8 cellular contexts compared by ENCODE assay signal in the genomic region with DNA sequence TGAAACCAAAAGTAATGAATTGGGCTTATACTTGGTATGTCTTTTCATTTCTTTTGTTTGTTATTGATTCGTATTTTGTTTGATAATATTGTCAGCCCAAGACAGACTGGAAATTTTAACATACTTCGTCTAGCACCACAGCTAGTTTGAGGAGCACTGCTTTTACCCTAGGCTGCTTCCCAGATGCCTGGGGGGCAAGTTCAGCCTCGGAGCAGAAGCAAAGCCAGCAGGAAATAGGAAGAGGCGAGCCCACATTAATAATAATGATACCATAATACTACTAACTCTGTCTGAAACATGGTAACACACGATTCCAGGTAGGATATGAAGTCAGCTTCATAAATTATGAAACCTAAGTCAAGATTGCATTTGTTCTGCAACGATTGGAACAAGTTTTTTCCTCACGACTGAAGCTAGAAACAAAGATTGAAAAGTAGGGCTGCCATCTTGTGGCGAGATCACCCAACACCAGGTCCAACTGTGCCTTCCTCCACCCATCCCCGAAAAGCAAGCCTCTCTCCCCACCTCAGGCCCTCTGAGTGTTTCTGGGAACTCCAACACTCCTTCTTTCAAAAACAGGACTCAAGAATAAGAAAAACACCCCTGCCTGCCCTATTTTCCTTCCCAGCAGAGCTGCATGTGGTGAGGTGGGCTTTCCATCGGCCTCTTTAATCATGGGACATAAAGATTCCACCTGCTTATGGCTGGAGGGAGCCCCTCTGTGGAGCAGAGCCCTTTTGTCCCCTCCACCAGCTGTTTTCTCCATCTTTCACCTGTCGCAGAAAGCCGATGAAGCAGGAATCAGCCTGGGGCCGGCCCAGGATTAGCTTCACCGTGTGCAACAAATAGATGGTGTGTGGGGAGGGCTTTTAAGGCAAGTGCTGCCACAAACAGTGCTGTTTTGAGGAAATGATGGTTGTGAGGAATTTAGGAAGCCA.
DNase-seq lines count a peak whose midpoint lies in the region; TF ChIP-seq lines count a peak whose summit lies in the region.

No MANE protein-coding gene starts in this region.

- no peak overlapping the region for H3K27ac ChIP-seq in KMS-11
- no peak overlapping the region for H3K27ac ChIP-seq in mesenchymal stem cell (ENCODE audit: low read length, poor library complexity, severe bottlenecking)

- no peak overlapping the region for H2BK5ac ChIP-seq in mesenchymal stem cell (ENCODE audit: low read depth, low read length, poor library complexity, severe bottlenecking)

- H2BK12ac ChIP-seq in mesenchymal stem cell (ENCODE audit: low read length in 2 of 2) = no peak overlapping the region

- H2AFZ ChIP-seq in KMS-11 (ENCODE audit: low read depth) (no peak overlapping the region), mesenchymal stem cell (ENCODE audit: low read depth, low read length) (no peak overlapping the region)

- H2AK5ac ChIP-seq in mesenchymal stem cell (ENCODE audit: low read length, severe bottlenecking) = peak overlapping the region; percentile 7

- no peaks in the 10 kb centered on the region for H3K79me1 ChIP-seq in mesenchymal stem cell (replicated peaks; ENCODE audit: low read length, poor library complexity, severe bottlenecking)

- H3K9ac ChIP-seq in KMS-11 (no peak overlapping the region), mesenchymal stem cell (ENCODE audit: low read length) (peak overlapping the region; percentile 77)

- WGBS in mesenchymal stem cell = 67% methylated on average over 13 of the region's 14 CpGs

- H3K23ac ChIP-seq in mesenchymal stem cell (ENCODE audit: low read length in 2 of 2) = no peak overlapping the region

- TF ChIP-seq CTCF in KMS-11 (conservative IDR thresholded peaks at IDR 0.05; ENCODE audit: low read depth, low read length) = peak; percentile 37; the same call in 1 of the 2 replicates

- H2BK120ac ChIP-seq in mesenchymal stem cell (ENCODE audit: low read depth, low read length) = no peak overlapping the region

- H4K20me1 ChIP-seq in KMS-11 (ENCODE audit: insufficient read depth) = no peaks in the 10 kb centered on the region

- no peak overlapping the region for H3K18ac ChIP-seq in mesenchymal stem cell (ENCODE audit: low read depth in 1 of 2, low read length in 2 of 2)

- no peak overlapping the region for H3K4me2 ChIP-seq in KMS-11
- no peak overlapping the region for H3K4me2 ChIP-seq in mesenchymal stem cell (ENCODE audit: low read length, poor library complexity, severe bottlenecking)

- H3K4me1 ChIP-seq in KMS-11 (ENCODE audit: low read depth, poor library complexity, severe bottlenecking) (no peaks in the 10 kb centered on the region), mesenchymal stem cell (ENCODE audit: control insufficient read depth, insufficient read depth, low read depth, low read length) (no peaks in the 10 kb centered on the region)

- no peaks in the 10 kb centered on the region for H3K79me2 ChIP-seq in KMS-11 (ENCODE audit: insufficient read depth, low read depth)

- no peak overlapping the region for H2BK15ac ChIP-seq in mesenchymal stem cell (ENCODE audit: low read depth, poor library complexity, severe bottlenecking)

- DNase-seq in GM04503 (ENCODE audit: low read depth) = peak; percentile 2
- peak in 40 of 58 donors; percentile 2 to 71 (median 10) for DNase-seq in anterior cingulate cortex (lab: John Stamatoyannopoulos, UW)
- peak; percentile 1 for DNase-seq in mesenchymal stem cell
- DNase-seq in mesenteric fat pad (ENCODE audit: low spot score) = no peak
- no peak for DNase-seq in GF-D8 (lab: John Stamatoyannopoulos, UW)
- DNase-seq in stimulated activated CD4-positive, alpha-beta T cell treated with anti-CD3 and anti-CD28 coated beads, Interleukin-4, amount 100 ng/mL, for 4 hours = no peak
- DNase-seq in T-helper 2 cell = no peak

- H3K4me3 ChIP-seq in KMS-11 (IDR thresholded peaks at IDR 0.05; ENCODE audit: insufficient read depth, low read depth, low read length) (no peak overlapping the region), mesenchymal stem cell (ENCODE audit: insufficient read depth in 1 of 2, low read depth in 1 of 2, low read length in 2 of 2) (peak overlapping the region in 1 of 2 experiments; percentile 70)

- no peak overlapping the region for H3K14ac ChIP-seq in mesenchymal stem cell (ENCODE audit: low read length in 2 of 2)

- no peaks in the 10 kb centered on the region for H3K36me3 ChIP-seq in KMS-11 (ENCODE audit: insufficient read depth)
- H3K36me3 ChIP-seq in mesenchymal stem cell (ENCODE audit: control insufficient read depth in 1 of 2, insufficient read depth in 2 of 2, low read depth in 1 of 2, low read length in 2 of 2) = no peaks in the 10 kb centered on the region

- H3K9me3 ChIP-seq in mesenchymal stem cell (ENCODE audit: control insufficient read depth, low read length) = no peaks in the 10 kb centered on the region

- H3K27me3 ChIP-seq in KMS-11 (ENCODE audit: insufficient read depth, low read depth) (no peaks in the 10 kb centered on the region), mesenchymal stem cell (ENCODE audit: control insufficient read depth in 1 of 2, insufficient read depth in 1 of 2, low read length in 2 of 2) (peaks cover 0 to 11% of the 10 kb centered on the region in 2 experiments)

- no peak overlapping the region for H4K8ac ChIP-seq in mesenchymal stem cell (ENCODE audit: low read length)

- no peak overlapping the region for H4K91ac ChIP-seq in mesenchymal stem cell (ENCODE audit: low read length)

- H3K4ac ChIP-seq in mesenchymal stem cell (ENCODE audit: low read depth in 1 of 2, low read length in 2 of 2) = no peak overlapping the region

Comparison
In these comparisons a context has a peak if more than half of its experiments do, and no peak if none do; other contexts are left out.
1. DNase-seq: peak in GM04503 (single experiment), anterior cingulate cortex (40 of 58) and mesenchymal stem cell (single experiment); none in mesenteric fat pad (single experiment), GF-D8 (single experiment), stimulated activated CD4-positive, alpha-beta T cell treated with anti-CD3 and anti-CD28 coated beads, Interleukin-4, amount 100 ng/mL, for 4 hours (0 of 2) and T-helper 2 cell (0 of 5).